ENCODE assay signal across 27 cellular contexts in genomic region chrX:151228935-151229334, GRCh38. TPM values are rescaled to one million over a fixed set of nuclear protein-coding genes. Genes with fewer than 3 reads are reported as not detected.
"Had no signal": no experiment of that assay in that cellular context is flagged by ENCODE, and none has a peak within 500 bp of the region (broad histone marks: within the 10 kb centered on the region; RNA-seq: fewer than 3 reads in every experiment).

No MANE protein-coding gene starts in this region.

- FAIRE-seq: HTR-8/SVneo, K562, RCC 7860 had no signal

- H3K4me2 ChIP-seq: KMS-11 had no signal

- H3K9me3 ChIP-seq: SJCRH30 had no signal

- H3K4me3 ChIP-seq: K562, SJCRH30 had no signal

- ATAC-seq: K562, Right ventricle myocardium inferior, SK-N-SH treated with all-trans-retinoic acid at 6 μM for 48 hours had no signal

- H3K36me3 Mint-ChIP-seq: IgD-negative memory B cell had no signal

- H3K27me3 ChIP-seq: SJCRH30 had no signal

- H3K36me3 ChIP-seq: SJCRH30 had no signal

- H3K27ac ChIP-seq: HL-60, KMS-11, SJCRH30 had no signal

- H3K4me3 Mint-ChIP-seq: IgD-negative memory B cell had no signal

- H3K4me1 ChIP-seq: SJCRH30 had no signal

- H3K9ac ChIP-seq: KMS-11 had no signal

- DNase-seq: Kasumi-1, MV-4-11, NCI-H1048, NCI-H1105, NCI-H1417, NCI-H1436 treated with DMSO at 0.1 percent for 48 hours, NCI-H1694, NCI-H187 treated with DMSO at 0.1 percent for 48 hours, NCI-H2029 treated with DMSO at 0.1 percent for 48 hours, NCI-H2107, NCI-H2227 treated with DMSO at 0.1 percent for 48 hours, NCI-H524, NCI-H526 treated with DMSO at 0.1 percent for 48 hours, NCI-H748 treated with DMSO at 0.1 percent for 48 hours, RPMI8226, SHP77 treated with DMSO at 0.1 percent for 48 hours, SJCRH30 had no signal

- H3K27ac Mint-ChIP-seq: IgD-negative memory B cell had no signal

RNA-seq across cellular contexts. Expression of gene GPR50, which starts 52.6 kb away (rescaled TPM):
- total RNA-seq: K562, M059J, NCI-H460, Right ventricle myocardium inferior, SJCRH30 had no signal
- polyA plus RNA-seq: IgD-negative memory B cell had no signal
